In genomic region chr20:22762576-22763256, GRCh38 we compare ENCODE assay signal across 13 cellular contexts.
A peak's percentile ranks its signal among the peaks of the same experiment; 100 is the strongest.
DNase-seq lines count a peak whose midpoint lies in the region; ATAC-seq and TF ChIP-seq lines count a peak whose summit lies in the region.
"Had no signal": no experiment of that assay in that cellular context is flagged by ENCODE, and none has a peak within 500 bp of the region (broad histone marks: within the 10 kb centered on the region; RNA-seq: fewer than 3 reads in every experiment).

No MANE protein-coding gene starts in this region.

- no peak for TF ChIP-seq EP300 in stomach (IDR thresholded peaks at IDR 0.05)

- DNase-seq in HT-29 (ENCODE audit: low spot score) (peak; percentile 33), ascending aorta (ENCODE audit: low spot score in 2 of 2) (no peak), left ventricle myocardium superior (no peak), stomach (no peak), anterior cingulate cortex (lab: John Stamatoyannopoulos, UW) (no peak), NCI-H2029 treated with DMSO at 0.1 percent for 48 hours (lab: John Stamatoyannopoulos, UW) (no peak), head of caudate nucleus (no peak), mucosa of gallbladder (ENCODE audit: low spot score) (no peak)
- DNase-seq: activated CD8-positive, alpha-beta memory T cell treated with anti-CD3 and anti-CD28 coated beads for 24 hours; activated naive CD4-positive, alpha-beta T cell treated with anti-CD3 and anti-CD28 coated beads, Interleukin-2, amount 50 U/mL, for 16 hours; NCI-H345; RPMI8226 had no signal

- no peaks in the 10 kb centered on the region for H3K36me3 ChIP-seq in ascending aorta
- no peaks in the 10 kb centered on the region for H3K36me3 ChIP-seq in stomach

- H3K4me3 ChIP-seq in ascending aorta = no peak overlapping the region
- H3K4me3 ChIP-seq in stomach = no peak overlapping the region
- H3K4me3 ChIP-seq: GM23338 had no signal

- intact Hi-C loops in ascending aorta (cut with DNase I) (loop anchor here (5.0 kb wide), 1 partner anchor 300 kb away; no protein-coding TSS in a partner anchor), left ventricle myocardium superior (cut with micrococcal nuclease) (no loop called here), stomach (cut with DNase I; ENCODE audit: low total_unique reads) (loop anchor here (10.0 kb wide), 1 partner anchor 62 kb away; no protein-coding TSS in a partner anchor), head of caudate nucleus (cut with DNase I) (no loop called here)

- peak; percentile 65 for ATAC-seq in left ventricle myocardium superior
- ATAC-seq: GM23338 had no signal

- H3K9me3 ChIP-seq in ascending aorta = no peaks in the 10 kb centered on the region
- H3K9me3 ChIP-seq in stomach = no peaks in the 10 kb centered on the region

- no peak for TF ChIP-seq POLR2A in stomach (IDR thresholded peaks at IDR 0.05)

- H3K4me1 ChIP-seq in ascending aorta (peaks cover 12 to 43% of the 10 kb centered on the region in 2 donors), stomach (peaks cover 0 to 14% (median 10%) of the 10 kb centered on the region in 4 donors)

- H3K27ac ChIP-seq in ascending aorta (peak overlapping the region; percentile 87 to 94), stomach (peak overlapping the region in 4 of 5 donors; percentile 47 to 69 (median 57))

- 60 to 69% (median 66%) methylated on average over 6 of the region's 6 CpGs for WGBS in stomach, 5 donors

- H3K27me3 ChIP-seq in ascending aorta = no peaks in the 10 kb centered on the region
- H3K27me3 ChIP-seq in stomach = peaks cover 0 to 7% (median 0%) of the 10 kb centered on the region in 3 donors

- TF ChIP-seq CTCF in ascending aorta (IDR thresholded peaks at IDR 0.05) = no peak
- TF ChIP-seq CTCF in stomach (IDR thresholded peaks at IDR 0.05) = no peak

Comparison
In these comparisons a context has a peak if more than half of its experiments do, and no peak if none do; other contexts are left out.
1. intact Hi-C loops: an anchor here in ascending aorta (5.0 kb wide) and stomach (10.0 kb wide); none called in left ventricle myocardium superior and head of caudate nucleus.